In genomic region chr3:28252016-28252415, GRCh38 we compare ENCODE assay signal across 25 cellular contexts. TPM values are rescaled to one million over a fixed set of nuclear protein-coding genes. Genes with fewer than 3 reads are reported as not detected.
DNase-seq lines count a peak whose midpoint lies in the region; ATAC-seq and TF ChIP-seq lines count a peak whose summit lies in the region.
"Had no signal": no experiment of that assay in that cellular context is flagged by ENCODE, and none has a peak within 500 bp of the region (broad histone marks: within the 10 kb centered on the region; RNA-seq: fewer than 3 reads in every experiment).

No MANE protein-coding gene starts in this region.

- DNase-seq in activated naive CD8-positive, alpha-beta T cell treated with anti-CD3 and anti-CD28 coated beads, Interleukin-2, amount 50 U/mL, for 24 hours: no peak
- DNase-seq in activated naive CD8-positive, alpha-beta T cell treated with anti-CD3 and anti-CD28 coated beads for 36 hours: no peak
- DNase-seq in HL-60 (ENCODE audit: low read depth in 1 of 2, low spot score in 1 of 2) (peak; percentile 43 to 48), SKM-1 treated with dmso at 0.1 percent for 144 hours (lab: John Stamatoyannopoulos, UW; ENCODE audit: unreplicated experiment) (peak; percentile 77), NCI-H1105 treated with DMSO at 0.1 percent for 48 hours (lab: John Stamatoyannopoulos, UW) (no peak), NCI-H748 treated with DMSO at 0.1 percent for 48 hours (lab: John Stamatoyannopoulos, UW) (no peak)
- peak; percentile 81 for DNase-seq in natural killer cell treated with Interleukin-12 subunit alpha and Interleukin-12 subunit beta and Interleukin-15 and Interleukin-18, amount 100 ng/mL, for 72 hours (ENCODE audit: low spot score)
- DNase-seq in activated T-helper 1 cell treated with anti-CD3 and anti-CD28 coated beads, Interleukin-12 subunit alpha, Interleukin-12 subunit beta, Interleukin-2, Interleukin-4 antibody, amounts not matched to agents 30 ng/mL and 10 ng/mL and 1 ng/mL, durations not matched to agents 14 hours and 24 hours and 36 hours (ENCODE audit: low spot score): no peak
- DNase-seq: activated CD4-positive, alpha-beta memory T cell treated with anti-CD3 and anti-CD28 coated beads for 36 hours; activated naive CD8-positive, alpha-beta T cell treated with anti-CD3 and anti-CD28 coated beads, Interleukin-2, amount 10 ng/mL, durations not matched to agents 7 days and 5 days; C1 segment of cervical spinal cord; DMS53; foreskin keratinocyte; IMR-90; midbrain; NCI-H2081 treated with DMSO at 0.1 percent for 48 hours; NCI-H510A; Right ventricle myocardium superior; stimulated activated CD4-positive, alpha-beta T cell treated with anti-CD3 and anti-CD28 coated beads, Interleukin-15, amount 100 ng/mL, for 24 hours had no signal

- no peak overlapping the region for H3K4me3 ChIP-seq in HL-60 (replicated peaks; ENCODE audit: insufficient read depth, low read length)
- H3K4me3 ChIP-seq: right atrium auricular region, tibial nerve had no signal

- no peaks in the 10 kb centered on the region for H3K27me3 Mint-ChIP-seq in activated naive CD8-positive, alpha-beta T cell treated with anti-CD3 and anti-CD28 coated beads, Interleukin-2, amount 50 U/mL, for 24 hours
- no peaks in the 10 kb centered on the region for H3K27me3 Mint-ChIP-seq in activated naive CD8-positive, alpha-beta T cell treated with anti-CD3 and anti-CD28 coated beads for 36 hours
- H3K27me3 Mint-ChIP-seq in natural killer cell treated with Interleukin-12 subunit alpha and Interleukin-12 subunit beta and Interleukin-15 and Interleukin-18, amount 100 ng/mL, for 72 hours: no peaks in the 10 kb centered on the region
- peaks cover 2% of the 10 kb centered on the region for H3K27me3 Mint-ChIP-seq in activated T-helper 1 cell treated with anti-CD3 and anti-CD28 coated beads, Interleukin-12 subunit alpha, Interleukin-12 subunit beta, Interleukin-2, Interleukin-4 antibody, amounts not matched to agents 30 ng/mL and 10 ng/mL and 1 ng/mL, durations not matched to agents 14 hours and 24 hours and 36 hours (ENCODE audit: insufficient read depth)
- H3K27me3 Mint-ChIP-seq: activated CD4-positive, alpha-beta memory T cell treated with anti-CD3 and anti-CD28 coated beads for 36 hours; activated naive CD8-positive, alpha-beta T cell treated with anti-CD3 and anti-CD28 coated beads, Interleukin-2, amount 10 ng/mL, durations not matched to agents 7 days and 5 days; dendritic cell treated with granulocyte-macrophage colony-stimulating factor and Interleukin-4, amounts not matched to agents 40 ng/mL and 50 ng/mL, for 4 days; stimulated activated memory B cell treated with anti-CD40 and anti-IgM and Interleukin-4, amounts not matched to agents 10 μg/mL and 1 μg/mL and 100 μg/mL, for 72 hours had no signal

- H3K36me3 Mint-ChIP-seq in activated naive CD8-positive, alpha-beta T cell treated with anti-CD3 and anti-CD28 coated beads, Interleukin-2, amount 50 U/mL, for 24 hours (ENCODE audit: low read depth): peaks cover 6% of the 10 kb centered on the region
- H3K36me3 Mint-ChIP-seq in activated naive CD8-positive, alpha-beta T cell treated with anti-CD3 and anti-CD28 coated beads for 36 hours: peaks cover 26% of the 10 kb centered on the region
- no peaks in the 10 kb centered on the region for H3K36me3 Mint-ChIP-seq in natural killer cell treated with Interleukin-12 subunit alpha and Interleukin-12 subunit beta and Interleukin-15 and Interleukin-18, amount 100 ng/mL, for 72 hours
- H3K36me3 Mint-ChIP-seq in activated T-helper 1 cell treated with anti-CD3 and anti-CD28 coated beads, Interleukin-12 subunit alpha, Interleukin-12 subunit beta, Interleukin-2, Interleukin-4 antibody, amounts not matched to agents 30 ng/mL and 10 ng/mL and 1 ng/mL, durations not matched to agents 14 hours and 24 hours and 36 hours (ENCODE audit: low read depth): peaks cover 28% of the 10 kb centered on the region
- H3K36me3 Mint-ChIP-seq: WTC11 had no signal

- TF ChIP-seq CTCF in HL-60 (IDR thresholded peaks at IDR 0.05; ENCODE audit: insufficient read depth, low read length): no peak

- intact Hi-C loops in activated T-helper 1 cell treated with anti-CD3 and anti-CD28 coated beads, Interleukin-12 subunit alpha, Interleukin-12 subunit beta, Interleukin-2, Interleukin-4 antibody, amounts not matched to agents 30 ng/mL and 10 ng/mL and 1 ng/mL, durations not matched to agents 14 hours and 24 hours and 36 hours (cut with micrococcal nuclease): no loop called here

- peak overlapping the region; percentile 59 for H3K27ac ChIP-seq in HL-60 (replicated peaks)
- H3K27ac ChIP-seq: epithelial cell of prostate, right atrium auricular region, tibial nerve had no signal

- no peak overlapping the region for H3K27ac Mint-ChIP-seq in activated naive CD8-positive, alpha-beta T cell treated with anti-CD3 and anti-CD28 coated beads, Interleukin-2, amount 50 U/mL, for 24 hours
- no peak overlapping the region for H3K27ac Mint-ChIP-seq in activated naive CD8-positive, alpha-beta T cell treated with anti-CD3 and anti-CD28 coated beads for 36 hours
- peak overlapping the region; percentile 74 to 82 for H3K27ac Mint-ChIP-seq in natural killer cell treated with Interleukin-12 subunit alpha and Interleukin-12 subunit beta and Interleukin-15 and Interleukin-18, amount 100 ng/mL, for 72 hours
- H3K27ac Mint-ChIP-seq in activated T-helper 1 cell treated with anti-CD3 and anti-CD28 coated beads, Interleukin-12 subunit alpha, Interleukin-12 subunit beta, Interleukin-2, Interleukin-4 antibody, amounts not matched to agents 30 ng/mL and 10 ng/mL and 1 ng/mL, durations not matched to agents 14 hours and 24 hours and 36 hours: no peak overlapping the region
- H3K27ac Mint-ChIP-seq: activated CD4-positive, alpha-beta memory T cell treated with anti-CD3 and anti-CD28 coated beads for 36 hours; activated naive CD8-positive, alpha-beta T cell treated with anti-CD3 and anti-CD28 coated beads, Interleukin-2, amount 10 ng/mL, durations not matched to agents 7 days and 5 days; dendritic cell treated with granulocyte-macrophage colony-stimulating factor and Interleukin-4, amounts not matched to agents 40 ng/mL and 50 ng/mL, for 4 days; stimulated activated memory B cell treated with anti-CD40 and anti-IgM and Interleukin-4, amounts not matched to agents 10 μg/mL and 1 μg/mL and 100 μg/mL, for 72 hours had no signal

- ATAC-seq in activated naive CD8-positive, alpha-beta T cell treated with anti-CD3 and anti-CD28 coated beads, Interleukin-2, amount 50 U/mL, for 24 hours: peak; percentile 43
- peak; percentile 92 to 93 for ATAC-seq in natural killer cell treated with Interleukin-12 subunit alpha and Interleukin-12 subunit beta and Interleukin-15 and Interleukin-18, amount 100 ng/mL, for 72 hours
- ATAC-seq: foreskin keratinocyte; stimulated activated memory B cell treated with anti-CD40 and anti-IgM and Interleukin-4, amounts not matched to agents 10 μg/mL and 1 μg/mL and 100 μg/mL, for 72 hours had no signal

- no peaks in the 10 kb centered on the region for H3K9me3 Mint-ChIP-seq in activated naive CD8-positive, alpha-beta T cell treated with anti-CD3 and anti-CD28 coated beads, Interleukin-2, amount 50 U/mL, for 24 hours
- H3K9me3 Mint-ChIP-seq in activated naive CD8-positive, alpha-beta T cell treated with anti-CD3 and anti-CD28 coated beads for 36 hours: no peaks in the 10 kb centered on the region
- peaks cover 3% of the 10 kb centered on the region for H3K9me3 Mint-ChIP-seq in natural killer cell treated with Interleukin-12 subunit alpha and Interleukin-12 subunit beta and Interleukin-15 and Interleukin-18, amount 100 ng/mL, for 72 hours
- no peaks in the 10 kb centered on the region for H3K9me3 Mint-ChIP-seq in activated T-helper 1 cell treated with anti-CD3 and anti-CD28 coated beads, Interleukin-12 subunit alpha, Interleukin-12 subunit beta, Interleukin-2, Interleukin-4 antibody, amounts not matched to agents 30 ng/mL and 10 ng/mL and 1 ng/mL, durations not matched to agents 14 hours and 24 hours and 36 hours
- H3K9me3 Mint-ChIP-seq: activated CD4-positive, alpha-beta memory T cell treated with anti-CD3 and anti-CD28 coated beads for 36 hours; activated naive CD8-positive, alpha-beta T cell treated with anti-CD3 and anti-CD28 coated beads, Interleukin-2, amount 10 ng/mL, durations not matched to agents 7 days and 5 days; dendritic cell treated with granulocyte-macrophage colony-stimulating factor and Interleukin-4, amounts not matched to agents 40 ng/mL and 50 ng/mL, for 4 days; stimulated activated memory B cell treated with anti-CD40 and anti-IgM and Interleukin-4, amounts not matched to agents 10 μg/mL and 1 μg/mL and 100 μg/mL, for 72 hours; WTC11 had no signal

- no peak overlapping the region for H3K4me3 Mint-ChIP-seq in activated naive CD8-positive, alpha-beta T cell treated with anti-CD3 and anti-CD28 coated beads, Interleukin-2, amount 50 U/mL, for 24 hours
- no peak overlapping the region for H3K4me3 Mint-ChIP-seq in activated naive CD8-positive, alpha-beta T cell treated with anti-CD3 and anti-CD28 coated beads for 36 hours
- H3K4me3 Mint-ChIP-seq in natural killer cell treated with Interleukin-12 subunit alpha and Interleukin-12 subunit beta and Interleukin-15 and Interleukin-18, amount 100 ng/mL, for 72 hours: peak overlapping the region; percentile 52
- H3K4me3 Mint-ChIP-seq in activated T-helper 1 cell treated with anti-CD3 and anti-CD28 coated beads, Interleukin-12 subunit alpha, Interleukin-12 subunit beta, Interleukin-2, Interleukin-4 antibody, amounts not matched to agents 30 ng/mL and 10 ng/mL and 1 ng/mL, durations not matched to agents 14 hours and 24 hours and 36 hours: no peak overlapping the region
- H3K4me3 Mint-ChIP-seq: activated CD4-positive, alpha-beta memory T cell treated with anti-CD3 and anti-CD28 coated beads for 36 hours; activated naive CD8-positive, alpha-beta T cell treated with anti-CD3 and anti-CD28 coated beads, Interleukin-2, amount 10 ng/mL, durations not matched to agents 7 days and 5 days; dendritic cell treated with granulocyte-macrophage colony-stimulating factor and Interleukin-4, amounts not matched to agents 40 ng/mL and 50 ng/mL, for 4 days; stimulated activated memory B cell treated with anti-CD40 and anti-IgM and Interleukin-4, amounts not matched to agents 10 μg/mL and 1 μg/mL and 100 μg/mL, for 72 hours; WTC11 had no signal

- H3K4me1 Mint-ChIP-seq in activated naive CD8-positive, alpha-beta T cell treated with anti-CD3 and anti-CD28 coated beads, Interleukin-2, amount 50 U/mL, for 24 hours: peaks cover 55% of the 10 kb centered on the region
- peaks cover 41% of the 10 kb centered on the region for H3K4me1 Mint-ChIP-seq in activated naive CD8-positive, alpha-beta T cell treated with anti-CD3 and anti-CD28 coated beads for 36 hours
- peaks cover 50 to 54% of the 10 kb centered on the region in 2 donors for H3K4me1 Mint-ChIP-seq in natural killer cell treated with Interleukin-12 subunit alpha and Interleukin-12 subunit beta and Interleukin-15 and Interleukin-18, amount 100 ng/mL, for 72 hours (ENCODE audit: low read depth in 2 of 2)
- H3K4me1 Mint-ChIP-seq in activated T-helper 1 cell treated with anti-CD3 and anti-CD28 coated beads, Interleukin-12 subunit alpha, Interleukin-12 subunit beta, Interleukin-2, Interleukin-4 antibody, amounts not matched to agents 30 ng/mL and 10 ng/mL and 1 ng/mL, durations not matched to agents 14 hours and 24 hours and 36 hours (ENCODE audit: low read depth): peaks cover 44% of the 10 kb centered on the region

- no peaks in the 10 kb centered on the region for H3K27me3 ChIP-seq in HL-60 (ENCODE audit: insufficient read depth, poor library complexity, severe bottlenecking)
- H3K27me3 ChIP-seq: foreskin keratinocyte, right atrium auricular region, tibial nerve had no signal

RNA-seq across cellular contexts. Expression of gene CMC1, which starts 10.6 kb away (rescaled TPM):
- 10 to 100 TPM; 23.2 to 23.7 TPM for total RNA-seq in activated naive CD8-positive, alpha-beta T cell treated with anti-CD3 and anti-CD28 coated beads for 36 hours
- total RNA-seq in natural killer cell treated with Interleukin-12 subunit alpha and Interleukin-12 subunit beta and Interleukin-15 and Interleukin-18, amount 100 ng/mL, for 72 hours: 10 to 100 TPM; 20.5 to 56.8 TPM
- 29.5 and 32.5 TPM in 2 replicates for total RNA-seq in activated T-helper 1 cell treated with anti-CD3 and anti-CD28 coated beads, Interleukin-12 subunit alpha, Interleukin-12 subunit beta, Interleukin-2, Interleukin-4 antibody, amounts not matched to agents 30 ng/mL and 10 ng/mL and 1 ng/mL, durations not matched to agents 14 hours and 24 hours and 36 hours

Comparison
In these comparisons a context has a peak if more than half of its experiments do, and no peak if none do; other contexts are left out.
1. DNase-seq: peak in HL-60 (2 of 2), SKM-1 treated with dmso at 0.1 percent for 144 hours (single experiment) and natural killer cell treated with Interleukin-12 subunit alpha and Interleukin-12 subunit beta and Interleukin-15 and Interleukin-18, amount 100 ng/mL, for 72 hours (single experiment); none in activated naive CD8-positive, alpha-beta T cell treated with anti-CD3 and anti-CD28 coated beads, Interleukin-2, amount 50 U/mL, for 24 hours (single experiment), activated naive CD8-positive, alpha-beta T cell treated with anti-CD3 and anti-CD28 coated beads for 36 hours (single experiment), NCI-H1105 treated with DMSO at 0.1 percent for 48 hours (single experiment), activated T-helper 1 cell treated with anti-CD3 and anti-CD28 coated beads, Interleukin-12 subunit alpha, Interleukin-12 subunit beta, Interleukin-2, Interleukin-4 antibody, amounts not matched to agents 30 ng/mL and 10 ng/mL and 1 ng/mL, durations not matched to agents 14 hours and 24 hours and 36 hours (single experiment) and NCI-H748 treated with DMSO at 0.1 percent for 48 hours (single experiment).
2. H3K27ac Mint-ChIP-seq: peak in natural killer cell treated with Interleukin-12 subunit alpha and Interleukin-12 subunit beta and Interleukin-15 and Interleukin-18, amount 100 ng/mL, for 72 hours (2 of 2); none in activated naive CD8-positive, alpha-beta T cell treated with anti-CD3 and anti-CD28 coated beads, Interleukin-2, amount 50 U/mL, for 24 hours (single experiment), activated naive CD8-positive, alpha-beta T cell treated with anti-CD3 and anti-CD28 coated beads for 36 hours (single experiment) and activated T-helper 1 cell treated with anti-CD3 and anti-CD28 coated beads, Interleukin-12 subunit alpha, Interleukin-12 subunit beta, Interleukin-2, Interleukin-4 antibody, amounts not matched to agents 30 ng/mL and 10 ng/mL and 1 ng/mL, durations not matched to agents 14 hours and 24 hours and 36 hours (single experiment).